ENCODE assay signal across 9 cellular contexts in the genomic region with DNA sequence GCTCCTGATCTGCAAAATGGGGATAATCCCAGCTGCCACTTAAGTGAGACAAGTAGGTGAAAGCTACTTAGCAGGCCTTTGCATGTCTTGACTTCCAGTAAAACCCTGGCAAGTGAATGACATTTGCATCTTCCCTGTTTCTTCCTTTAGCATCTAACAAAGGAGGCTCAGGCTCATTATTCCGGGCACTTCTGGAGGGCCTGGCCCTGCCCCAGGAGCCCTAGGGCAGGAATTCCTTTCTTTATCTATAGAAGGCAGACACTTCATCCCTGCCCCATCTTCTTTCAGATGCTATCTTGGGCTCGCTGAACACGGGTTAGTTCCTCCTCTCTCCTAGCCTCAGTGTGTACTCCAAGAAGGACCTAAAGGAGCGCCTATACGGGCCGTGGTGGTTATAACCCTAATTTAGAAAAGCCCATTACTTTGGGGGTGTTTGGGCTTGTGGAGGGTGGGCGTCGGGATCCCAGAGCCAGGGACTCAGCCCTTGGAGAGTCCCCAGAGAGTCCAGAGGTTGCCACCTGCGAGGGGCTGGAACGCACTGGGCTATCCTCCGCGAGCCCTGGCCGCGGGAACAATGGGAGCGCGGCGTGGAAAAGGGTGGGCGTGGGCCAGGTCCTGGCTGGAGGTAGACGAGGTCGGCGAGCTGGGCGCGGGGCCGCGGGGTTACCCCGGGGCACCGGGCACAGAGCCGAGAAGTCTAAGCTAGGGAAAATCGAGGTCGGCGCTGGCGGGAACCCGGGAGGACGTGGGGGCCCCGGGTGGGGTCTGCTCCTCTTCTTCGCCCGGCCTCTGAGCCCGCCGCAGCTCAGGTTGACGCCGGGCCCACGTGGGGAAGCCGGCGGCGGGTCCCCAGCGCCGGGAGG.
A peak's percentile ranks its signal among the peaks of the same experiment; 100 is the strongest.
DNase-seq lines count a peak whose midpoint lies in the region; ATAC-seq and TF ChIP-seq lines count a peak whose summit lies in the region.
"Had no signal": no experiment of that assay in that cellular context is flagged by ENCODE, and none has a peak within 500 bp of the region (broad histone marks: within the 10 kb centered on the region; RNA-seq: fewer than 3 reads in every experiment).

No MANE protein-coding gene starts in this region.

- H3K27ac Mint-ChIP-seq in activated T-cell treated with anti-CD3 and anti-CD28 coated beads, Interleukin-2, amount 50 U/mL, for 24 hours, result no peak overlapping the region

- H3K27me3 ChIP-seq in kidney epithelial cell (ENCODE audit: control insufficient read depth, insufficient read depth, low read length) (peaks cover 5% of the 10 kb centered on the region), thoracic aorta (replicated peaks; ENCODE audit: insufficient read depth) (no peaks in the 10 kb centered on the region)

- H3K27me3 Mint-ChIP-seq in activated T-cell treated with anti-CD3 and anti-CD28 coated beads, Interleukin-2, amount 50 U/mL, for 24 hours, result peaks cover 52% of the 10 kb centered on the region

- H3K9me3 Mint-ChIP-seq in activated T-cell treated with anti-CD3 and anti-CD28 coated beads, Interleukin-2, amount 50 U/mL, for 24 hours, result no peaks in the 10 kb centered on the region

- peaks cover 6 to 22% of the 10 kb centered on the region in 2 donors for H3K4me1 ChIP-seq in thoracic aorta (ENCODE audit: control insufficient read depth in 1 of 2, low read depth in 2 of 2)

- peak overlapping the region; percentile 62 for H3K4me3 Mint-ChIP-seq in activated T-cell treated with anti-CD3 and anti-CD28 coated beads, Interleukin-2, amount 50 U/mL, for 24 hours

- no peak for TF ChIP-seq CTCF in astrocyte of the cerebellum (IDR thresholded peaks at IDR 0.05; ENCODE audit: low read depth, low read length, missing control alignments)
- TF ChIP-seq CTCF in kidney epithelial cell (IDR thresholded peaks at IDR 0.05; ENCODE audit: insufficient read depth, low read length, poor library complexity, severe bottlenecking), result no peak
- TF ChIP-seq CTCF in thoracic aorta (IDR thresholded peaks at IDR 0.05), result no peak

- H3K27ac ChIP-seq in thoracic aorta, result no peak overlapping the region

- no peaks in the 10 kb centered on the region for H3K36me3 Mint-ChIP-seq in activated T-cell treated with anti-CD3 and anti-CD28 coated beads, Interleukin-2, amount 50 U/mL, for 24 hours (ENCODE audit: low read depth)

- in situ Hi-C loops in astrocyte of the cerebellum (cut with HindIII; ENCODE audit: low sequenced_read_pairs), result no loop called here

- H3K36me3 ChIP-seq in kidney epithelial cell (ENCODE audit: control insufficient read depth, insufficient read depth, low read length), result no peaks in the 10 kb centered on the region
- no peaks in the 10 kb centered on the region for H3K36me3 ChIP-seq in thoracic aorta

- no peaks in the 10 kb centered on the region for H3K9me3 ChIP-seq in thoracic aorta

- no peak for DNase-seq in activated T-cell treated with anti-CD3 and anti-CD28 coated beads, Interleukin-2, amount 50 U/mL, for 24 hours
- DNase-seq in activated T-cell treated with anti-CD3 and anti-CD28 coated beads for 4 hours (no peak), astrocyte of the cerebellum (ENCODE audit: low read depth) (no peak), kidney epithelial cell (ENCODE audit: low read depth) (no peak), thoracic aorta (ENCODE audit: low spot score) (no peak), HPDE6-E6E7 (ENCODE audit: extremely low spot score) (no peak)
- no peak for DNase-seq in stimulated activated naive CD4-positive, alpha-beta T cell (lab: John Stamatoyannopoulos, UW)
- DNase-seq: DND-41 had no signal

- H3K4me1 Mint-ChIP-seq in activated T-cell treated with anti-CD3 and anti-CD28 coated beads, Interleukin-2, amount 50 U/mL, for 24 hours (ENCODE audit: low read depth), result peaks cover 18% of the 10 kb centered on the region

- H3K4me3 ChIP-seq in astrocyte of the cerebellum (ENCODE audit: low read depth, low read length), result peak overlapping the region; percentile 34
- peak overlapping the region; percentile 53 for H3K4me3 ChIP-seq in kidney epithelial cell (ENCODE audit: low read depth, low read length)
- peak overlapping the region; percentile 87 for H3K4me3 ChIP-seq in thoracic aorta

- ATAC-seq in thoracic aorta (ENCODE audit: insufficient number of reproducible peaks, low FRiP score, low read depth), result no peak
- no peak for ATAC-seq in GM18870 (IDR thresholded peaks at IDR 0.05; ENCODE audit: unreplicated experiment)

Comparison
In these comparisons a context has a peak if more than half of its experiments do, and no peak if none do; other contexts are left out.
1. H3K4me3 ChIP-seq: peak in every context shown above with its lines; median percentile 87 in thoracic aorta; 53 in kidney epithelial cell; 34 in astrocyte of the cerebellum.